Comparison of ENCODE assay signal across 16 cellular contexts in the genomic region with DNA sequence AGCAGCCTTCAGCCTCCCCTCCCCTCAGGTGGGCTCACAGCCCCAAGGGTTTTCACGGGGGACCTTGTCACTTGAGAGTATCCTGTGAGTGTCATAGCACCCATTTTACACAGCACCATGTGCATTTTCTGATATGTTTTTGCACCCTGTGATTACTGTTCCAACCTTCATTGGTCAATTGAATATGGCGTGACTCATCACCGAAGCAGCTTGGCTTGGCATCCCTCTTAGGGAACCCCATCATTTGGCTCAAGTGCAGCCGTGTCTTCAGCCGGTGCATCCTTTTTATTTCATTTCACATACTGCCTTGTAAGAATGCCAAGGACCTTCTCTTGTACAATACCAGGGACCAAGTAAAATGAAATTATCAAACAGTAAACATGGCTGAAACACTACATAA. TPM values are rescaled to one million over a fixed set of nuclear protein-coding genes. Genes with fewer than 3 reads are reported as not detected.
A peak's percentile ranks its signal among the peaks of the same experiment; 100 is the strongest.
DNase-seq lines count a peak whose midpoint lies in the region; ATAC-seq and TF ChIP-seq lines count a peak whose summit lies in the region.
"Had no signal": no experiment of that assay in that cellular context is flagged by ENCODE, and none has a peak within 500 bp of the region (broad histone marks: within the 10 kb centered on the region; RNA-seq: fewer than 3 reads in every experiment).

No MANE protein-coding gene starts in this region.

- peaks cover 4% of the 10 kb centered on the region for H3K4me1 Mint-ChIP-seq in activated T-helper 1 cell treated with anti-CD3 and anti-CD28 coated beads, Interleukin-12 subunit alpha, Interleukin-12 subunit beta, Interleukin-2, Interleukin-4 antibody, amounts not matched to agents 30 ng/mL and 10 ng/mL and 1 ng/mL, durations not matched to agents 14 hours and 24 hours and 36 hours (ENCODE audit: low read depth)

- H3K4me3 ChIP-seq in DND-41 (ENCODE audit: low read depth in 1 of 2, low read length in 2 of 2) (no peak overlapping the region), neuronal stem cell (ENCODE audit: low read length in 2 of 2) (no peak overlapping the region), H7 (ENCODE audit: insufficient read depth, low read depth, low read length) (no peak overlapping the region)
- H3K4me3 ChIP-seq: BLaER1, dorsolateral prefrontal cortex, spleen, vagina had no signal

- no peaks in the 10 kb centered on the region for H3K9me3 Mint-ChIP-seq in activated T-helper 1 cell treated with anti-CD3 and anti-CD28 coated beads, Interleukin-12 subunit alpha, Interleukin-12 subunit beta, Interleukin-2, Interleukin-4 antibody, amounts not matched to agents 30 ng/mL and 10 ng/mL and 1 ng/mL, durations not matched to agents 14 hours and 24 hours and 36 hours
- H3K9me3 Mint-ChIP-seq: naive thymus-derived CD8-positive, alpha-beta T cell; T-helper 1 cell treated with Interleukin-12 subunit alpha and Interleukin-12 subunit beta and Interleukin-4 antibody, amounts not matched to agents 30 μg/mL and 1 μg/mL, for 36 hours had no signal

- peaks cover 48% of the 10 kb centered on the region for H3K4me1 ChIP-seq in DND-41 (ENCODE audit: insufficient read depth, low read length)
- peaks cover 0 to 10% of the 10 kb centered on the region in 2 donors for H3K4me1 ChIP-seq in neuronal stem cell (ENCODE audit: control insufficient read depth in 2 of 2, insufficient read depth in 1 of 2, low read depth in 1 of 2, low read length in 2 of 2)
- H3K4me1 ChIP-seq: spleen had no signal

- no peaks in the 10 kb centered on the region; the same call in 1 of the 2 replicates for H3K79me2 ChIP-seq in DND-41 (ENCODE audit: insufficient read depth, low read length)

- no peak overlapping the region for H2BK120ac ChIP-seq in neuronal stem cell (ENCODE audit: low read depth, low read length)

- peak overlapping the region; percentile 28; the same call in 1 of the 2 replicates for H3K9ac ChIP-seq in DND-41 (ENCODE audit: low read depth, low read length)
- no peak overlapping the region for H3K9ac ChIP-seq in neuronal stem cell (ENCODE audit: low read depth, low read length, poor library complexity)
- H3K9ac ChIP-seq: BLaER1 had no signal

- no CpG with 5 or more reads among the region's 5 CpGs for WGBS in neuronal stem cell (ENCODE audit: extremely low coverage in 2 of 2, insufficient read length in 2 of 2, insufficient replicate concordance in 1 of 2), 2 donors

- H3K4me2 ChIP-seq in DND-41 (ENCODE audit: insufficient read depth, low read length) (no peak overlapping the region), neuronal stem cell (ENCODE audit: insufficient read depth, low read length, poor library complexity, severe bottlenecking) (no peak overlapping the region)
- H3K4me2 ChIP-seq: BLaER1 had no signal

- H3K4ac ChIP-seq in neuronal stem cell (ENCODE audit: low read length): no peak overlapping the region

- H3K27ac Mint-ChIP-seq in activated T-helper 1 cell treated with anti-CD3 and anti-CD28 coated beads, Interleukin-12 subunit alpha, Interleukin-12 subunit beta, Interleukin-2, Interleukin-4 antibody, amounts not matched to agents 30 ng/mL and 10 ng/mL and 1 ng/mL, durations not matched to agents 14 hours and 24 hours and 36 hours: no peak overlapping the region
- H3K27ac Mint-ChIP-seq: T-helper 1 cell treated with Interleukin-12 subunit alpha and Interleukin-12 subunit beta and Interleukin-4 antibody, amounts not matched to agents 30 μg/mL and 1 μg/mL, for 36 hours had no signal

- no peaks in the 10 kb centered on the region for H3K36me3 ChIP-seq in DND-41 (ENCODE audit: insufficient read depth, low read length)
- no peaks in the 10 kb centered on the region for H3K36me3 ChIP-seq in neuronal stem cell (replicated peaks in 1 of 2; ENCODE audit: control insufficient read depth in 2 of 2, insufficient read depth in 2 of 2, low read length in 2 of 2)
- no peaks in the 10 kb centered on the region for H3K36me3 ChIP-seq in H7 (replicated peaks; ENCODE audit: control insufficient read depth, insufficient read depth, low read length)
- H3K36me3 ChIP-seq: BLaER1, spleen, vagina had no signal

- H2AFZ ChIP-seq in DND-41 (ENCODE audit: low read depth, low read length): no peak overlapping the region
- no peak overlapping the region for H2AFZ ChIP-seq in neuronal stem cell (ENCODE audit: low read length)

- H3K23ac ChIP-seq in neuronal stem cell (ENCODE audit: low read depth, low read length, poor library complexity): no peak overlapping the region

- no peak overlapping the region for H3K4me3 Mint-ChIP-seq in activated T-helper 1 cell treated with anti-CD3 and anti-CD28 coated beads, Interleukin-12 subunit alpha, Interleukin-12 subunit beta, Interleukin-2, Interleukin-4 antibody, amounts not matched to agents 30 ng/mL and 10 ng/mL and 1 ng/mL, durations not matched to agents 14 hours and 24 hours and 36 hours
- H3K4me3 Mint-ChIP-seq: naive thymus-derived CD8-positive, alpha-beta T cell; T-helper 1 cell treated with Interleukin-12 subunit alpha and Interleukin-12 subunit beta and Interleukin-4 antibody, amounts not matched to agents 30 μg/mL and 1 μg/mL, for 36 hours had no signal

- no peaks in the 10 kb centered on the region for H3K36me3 Mint-ChIP-seq in activated T-helper 1 cell treated with anti-CD3 and anti-CD28 coated beads, Interleukin-12 subunit alpha, Interleukin-12 subunit beta, Interleukin-2, Interleukin-4 antibody, amounts not matched to agents 30 ng/mL and 10 ng/mL and 1 ng/mL, durations not matched to agents 14 hours and 24 hours and 36 hours (ENCODE audit: low read depth)

- H2BK12ac ChIP-seq in neuronal stem cell (ENCODE audit: low read length): no peak overlapping the region

- intact Hi-C loops in activated T-helper 1 cell treated with anti-CD3 and anti-CD28 coated beads, Interleukin-12 subunit alpha, Interleukin-12 subunit beta, Interleukin-2, Interleukin-4 antibody, amounts not matched to agents 30 ng/mL and 10 ng/mL and 1 ng/mL, durations not matched to agents 14 hours and 24 hours and 36 hours (cut with micrococcal nuclease): no loop called here

- H3K18ac ChIP-seq in neuronal stem cell (ENCODE audit: low read length): no peak overlapping the region

- no peak for TF ChIP-seq CTCF in DND-41 (IDR thresholded peaks at IDR 0.05; ENCODE audit: borderline replicate concordance, extremely low read depth, low read length, poor library complexity, severe bottlenecking)

- H3K27me3 ChIP-seq in DND-41 (ENCODE audit: insufficient read depth, low read length, poor library complexity): no peaks in the 10 kb centered on the region
- H3K27me3 ChIP-seq in neuronal stem cell (ENCODE audit: control insufficient read depth in 3 of 3, insufficient read depth in 3 of 3, low read depth in 1 of 3, low read length in 3 of 3): no peaks in the 10 kb centered on the region
- no peaks in the 10 kb centered on the region for H3K27me3 ChIP-seq in H7 (ENCODE audit: control insufficient read depth, insufficient read depth, low read length)
- H3K27me3 ChIP-seq: BLaER1, dorsolateral prefrontal cortex, vagina had no signal

- H2AK5ac ChIP-seq in neuronal stem cell (ENCODE audit: low read depth, low read length): no peak overlapping the region

- no peak overlapping the region for H4K8ac ChIP-seq in neuronal stem cell (ENCODE audit: low read depth, low read length)

- ATAC-seq in DND-41 (ENCODE audit: insufficient read depth, low read depth): no peak
- ATAC-seq: naive thymus-derived CD8-positive, alpha-beta T cell had no signal

- H3K14ac ChIP-seq in neuronal stem cell (ENCODE audit: low read length): no peak overlapping the region

- H3K9me3 ChIP-seq in DND-41 (ENCODE audit: insufficient read depth, low read length, severe bottlenecking): no peaks in the 10 kb centered on the region
- H3K9me3 ChIP-seq in neuronal stem cell (replicated peaks in 1 of 2; ENCODE audit: control insufficient read depth in 2 of 2, insufficient read depth in 1 of 2, low read depth in 1 of 2, low read length in 2 of 2): no peaks in the 10 kb centered on the region
- H3K9me3 ChIP-seq: BLaER1, vagina had no signal

- DNase-seq in DND-41 (no peak), RPMI7951 (ENCODE audit: low read depth) (peak; percentile 92), epithelial cell of prostate (ENCODE audit: low read depth, low spot score) (no peak), neuronal stem cell (ENCODE audit: low spot score) (no peak), NCI-H69 (lab: John Stamatoyannopoulos, UW) (no peak), substantia nigra (lab: John Stamatoyannopoulos, UW) (no peak), H7 (no peak)
- no peak for DNase-seq in activated T-helper 1 cell treated with anti-CD3 and anti-CD28 coated beads, Interleukin-12 subunit alpha, Interleukin-12 subunit beta, Interleukin-2, Interleukin-4 antibody, amounts not matched to agents 30 ng/mL and 10 ng/mL and 1 ng/mL, durations not matched to agents 14 hours and 24 hours and 36 hours (ENCODE audit: low spot score)
- DNase-seq: activated CD4-positive, alpha-beta T cell treated with anti-CD3 and anti-CD28 coated beads, Interleukin-2, amount 50 U/mL, for 1 hour; activated gamma-delta T cell treated with Interleukin-2 at 50 U/mL for 16 hours; dorsolateral prefrontal cortex; naive thymus-derived CD8-positive, alpha-beta T cell; spleen had no signal

- H2BK5ac ChIP-seq in neuronal stem cell (ENCODE audit: low read length): peak overlapping the region; percentile 22

- no peaks in the 10 kb centered on the region for H3K27me3 Mint-ChIP-seq in activated T-helper 1 cell treated with anti-CD3 and anti-CD28 coated beads, Interleukin-12 subunit alpha, Interleukin-12 subunit beta, Interleukin-2, Interleukin-4 antibody, amounts not matched to agents 30 ng/mL and 10 ng/mL and 1 ng/mL, durations not matched to agents 14 hours and 24 hours and 36 hours (ENCODE audit: insufficient read depth)
- H3K27me3 Mint-ChIP-seq: naive thymus-derived CD8-positive, alpha-beta T cell had no signal

- H3K79me1 ChIP-seq in neuronal stem cell (ENCODE audit: low read depth, low read length): no peaks in the 10 kb centered on the region

- H2BK15ac ChIP-seq in neuronal stem cell (ENCODE audit: low read length): no peak overlapping the region

- H4K20me1 ChIP-seq in DND-41 (ENCODE audit: insufficient read depth, low read length): no peaks in the 10 kb centered on the region
- H4K20me1 ChIP-seq: BLaER1 had no signal

- no peak overlapping the region for H4K91ac ChIP-seq in neuronal stem cell (ENCODE audit: low read depth, low read length, poor library complexity)

- H3K27ac ChIP-seq in DND-41 (ENCODE audit: low read length) (peak overlapping the region; percentile 79), epithelial cell of prostate (peak overlapping the region; percentile 27), neuronal stem cell (replicated peaks; ENCODE audit: low read length) (no peak overlapping the region), substantia nigra (ENCODE audit: low read depth, low read length, poor library complexity, severe bottlenecking) (no peak overlapping the region)
- H3K27ac ChIP-seq: BLaER1, spleen, vagina had no signal

RNA-seq across cellular contexts. Expression of a gene that starts 57.6 kb away (rescaled TPM):
- total RNA-seq in RPMI7951 (2014; rRNA removed; shearing (Covaris generic)): 64.1 and 93.5 TPM in 2 replicates
- 2.0 TPM for polyA plus RNA-seq in neuronal stem cell (2013, experiment 1 of 2)
- 2.0 TPM for polyA plus RNA-seq in neuronal stem cell (2013, experiment 2 of 2)
- total RNA-seq in activated T-helper 1 cell treated with anti-CD3 and anti-CD28 coated beads, Interleukin-12 subunit alpha, Interleukin-12 subunit beta, Interleukin-2, Interleukin-4 antibody, amounts not matched to agents 30 ng/mL and 10 ng/mL and 1 ng/mL, durations not matched to agents 14 hours and 24 hours and 36 hours: 6.5 and 7.5 TPM in 2 replicates
- 0.26 and 0.42 TPM in 2 replicates for total RNA-seq in H7 (2014; rRNA removed; shearing (Covaris generic))

Comparison
In these comparisons a context has a peak if more than half of its experiments do, and no peak if none do; other contexts are left out.
1. H3K27ac ChIP-seq: peak in DND-41 (single experiment) and epithelial cell of prostate (single experiment); none in neuronal stem cell (single experiment) and substantia nigra (single experiment).